Comparison of ENCODE assay signal across 21 cellular contexts in genomic region chr2:219018286-219018685, GRCh38. TPM values are rescaled to one million over a fixed set of nuclear protein-coding genes. Genes with fewer than 3 reads are reported as not detected.
"Had no signal": no experiment of that assay in that cellular context is flagged by ENCODE, and none has a peak within 500 bp of the region (broad histone marks: within the 10 kb centered on the region; RNA-seq: fewer than 3 reads in every experiment).

No MANE protein-coding gene starts in this region.

- DNase-seq: KBM-7, MV-4-11, NCI-H1048, NCI-H1105, NCI-H1417, NCI-H1436 treated with DMSO at 0.1 percent for 48 hours, NCI-H1694, NCI-H187 treated with DMSO at 0.1 percent for 48 hours, NCI-H2081, NCI-H2107, NCI-H2227 treated with DMSO at 0.1 percent for 48 hours, NCI-H524, NCI-H526 treated with DMSO at 0.1 percent for 48 hours, NCI-H774, RPMI8226, SK-N-SH had no signal

- H3K9me3 ChIP-seq: SK-N-SH had no signal

RNA-seq across cellular contexts. Expression of gene CFAP65, which starts 23.0 kb away (rescaled TPM):
- total RNA-seq: HT-29, LHCN-M2, MCF 10A, NCI-H460 had no signal

RNA-seq across cellular contexts. Expression of gene CRYBA2, which starts 25.1 kb away (rescaled TPM):
- total RNA-seq: HT-29, LHCN-M2, MCF 10A, NCI-H460, SK-MEL-5 had no signal

RNA-seq across cellular contexts. Expression of gene FEV, which starts 33.3 kb away (rescaled TPM):
- total RNA-seq: HT-29, LHCN-M2, MCF 10A, NCI-H460, SK-MEL-5 had no signal

RNA-seq across cellular contexts. Expression of gene IHH, which starts 42.4 kb away (rescaled TPM):
- total RNA-seq: LHCN-M2, MCF 10A, NCI-H460, SK-MEL-5 had no signal

RNA-seq across cellular contexts. Expression of gene CDK5R2, which starts 58.8 kb away (rescaled TPM):
- total RNA-seq: HT-29, MCF 10A had no signal
